9 cellular contexts compared by ENCODE assay signal in genomic region chr1:10867914-10868598, GRCh38.
DNase-seq lines count a peak whose midpoint lies in the region; ATAC-seq and TF ChIP-seq lines count a peak whose summit lies in the region.
"Had no signal": no experiment of that assay in that cellular context is flagged by ENCODE, and none has a peak within 500 bp of the region (broad histone marks: within the 10 kb centered on the region; RNA-seq: fewer than 3 reads in every experiment).

No MANE protein-coding gene starts in this region.

- DNase-seq in Ammon's horn (ENCODE audit: low spot score) = peak; percentile 49
- DNase-seq in DMS153 treated with DMSO at 0.1 percent for 48 hours (lab: John Stamatoyannopoulos, UW; ENCODE audit: unreplicated experiment) = peak; percentile 71
- peak; percentile 36 to 76 for DNase-seq in NCI-H446 (lab: John Stamatoyannopoulos, UW)
- DNase-seq in hepatocyte (ENCODE audit: low spot score) = no peak
- DNase-seq in RWPE1 (ENCODE audit: low spot score) = no peak
- DNase-seq: activated naive CD4-positive, alpha-beta T cell treated with Interleukin-2 at 50 U/mL for 16 hours had no signal

- no peak overlapping the region for H2AFZ ChIP-seq in hepatocyte

- H3K27ac ChIP-seq in hepatocyte (no peak overlapping the region), RWPE1 (no peak overlapping the region)

- H3K4me2 ChIP-seq in hepatocyte = peak overlapping the region; percentile 100

- H4K20me1 ChIP-seq in hepatocyte (ENCODE audit: insufficient read depth, poor library complexity, severe bottlenecking) = no peaks in the 10 kb centered on the region

- H3K36me3 ChIP-seq in hepatocyte (replicated peaks; ENCODE audit: insufficient read depth, low read depth) = no peaks in the 10 kb centered on the region

- H3K4me3 ChIP-seq in hepatocyte = no peak overlapping the region

- CTCF ChIA-PET in RWPE1 (lab: Yijun Ruan, JAX) = no interaction called here

- ATAC-seq in GM18873 (IDR thresholded peaks at IDR 0.05; ENCODE audit: low FRiP score, unreplicated experiment) = no peak
- no peak for ATAC-seq in HG03135 (IDR thresholded peaks at IDR 0.05; ENCODE audit: unreplicated experiment)
- ATAC-seq in GM18498 (IDR thresholded peaks at IDR 0.05; ENCODE audit: unreplicated experiment) = no peak

- POLR2A ChIA-PET in RWPE1 (lab: Yijun Ruan, JAX; ENCODE audit: low non-redundant PET) = no interaction called here

- peaks cover 21% of the 10 kb centered on the region for H3K4me1 ChIP-seq in hepatocyte (ENCODE audit: insufficient read depth)

- H3K79me2 ChIP-seq in hepatocyte = no peaks in the 10 kb centered on the region

- no peaks in the 10 kb centered on the region for H3K9me2 ChIP-seq in hepatocyte (replicated peaks; ENCODE audit: insufficient read depth)

- TF ChIP-seq CTCF in hepatocyte (IDR thresholded peaks at IDR 0.05; ENCODE audit: poor library complexity) = no peak
- no peak for TF ChIP-seq CTCF in RWPE1 (conservative IDR thresholded peaks at IDR 0.05; ENCODE audit: low read depth)

- 79% methylated on average over 16 of the region's 17 CpGs for WGBS in hepatocyte (ENCODE audit: low lambda C conversion rate, missing lambda C conversion rate)

- H3K27me3 ChIP-seq in hepatocyte = peaks cover 28% of the 10 kb centered on the region

- no peaks in the 10 kb centered on the region for H3K9me3 ChIP-seq in hepatocyte (ENCODE audit: low read depth)

Comparison
In these comparisons a context has a peak if more than half of its experiments do, and no peak if none do; other contexts are left out.
1. DNase-seq: peak in Ammon's horn (single experiment), DMS153 treated with DMSO at 0.1 percent for 48 hours (single experiment) and NCI-H446 (2 of 2); none in hepatocyte (single experiment) and RWPE1 (single experiment).